ENCODE assay signal across 28 cellular contexts in the genomic region with DNA sequence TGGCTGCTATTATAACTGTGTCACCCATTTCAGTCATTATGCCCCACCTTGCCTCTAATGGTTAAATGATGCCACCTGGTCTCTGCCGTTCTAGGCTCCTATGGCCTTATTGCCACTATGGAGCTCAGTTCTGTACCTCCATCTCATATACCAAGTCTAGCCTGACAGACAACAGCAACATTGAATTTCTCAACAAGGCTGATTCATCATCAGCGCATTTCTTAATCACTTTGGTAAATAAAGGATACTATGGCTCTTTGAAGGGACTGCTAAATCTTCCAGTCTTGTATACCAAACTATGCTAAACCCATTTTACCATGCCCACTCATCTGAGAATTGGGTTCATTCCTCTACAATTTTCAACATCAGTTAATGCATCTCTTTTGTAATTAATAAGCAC.
"Had no signal": no experiment of that assay in that cellular context is flagged by ENCODE, and none has a peak within 500 bp of the region (broad histone marks: within the 10 kb centered on the region; RNA-seq: fewer than 3 reads in every experiment).

No MANE protein-coding gene starts in this region.

- H3K27ac Mint-ChIP-seq: mesothelial cell of epicardium; natural killer cell; nephron progenitor cell; neural progenitor cell; progenitor cell of endocrine pancreas; stimulated activated naive B cell treated with anti-CD40 and anti-IgM and Interleukin-4, amounts not matched to agents 10 μg/mL and 1 μg/mL and 100 μg/mL, for 72 hours had no signal

- H3K27me3 Mint-ChIP-seq: naive B cell; progenitor cell of endocrine pancreas; stimulated activated naive B cell treated with anti-CD40 and anti-IgM and Interleukin-4, amounts not matched to agents 10 μg/mL and 1 μg/mL and 100 μg/mL, for 72 hours had no signal

- H3K4me3 ChIP-seq: left lung, lower lobe of right lung, neural progenitor cell, ovary, right atrium auricular region, right lobe of liver, suprapubic skin, thoracic aorta, tibial artery, upper lobe of right lung had no signal

- H3K4me3 Mint-ChIP-seq: mesothelial cell of epicardium; natural killer cell; nephron progenitor cell; neural progenitor cell; stimulated activated naive B cell treated with anti-CD40 and anti-IgM and Interleukin-4, amounts not matched to agents 10 μg/mL and 1 μg/mL and 100 μg/mL, for 72 hours had no signal

- H3K36me3 ChIP-seq: left lung, lower lobe of right lung, neural progenitor cell, neutrophil, ovary, right atrium auricular region, right lobe of liver, suprapubic skin, thoracic aorta, tibial artery, upper lobe of right lung had no signal

- FAIRE-seq: kidney, urothelium cell line had no signal

- DNase-seq: hippocampal formation; kidney; left colon; left lung; lower lobe of right lung; mesendoderm; naive B cell; natural killer cell; nephron progenitor cell; ovary; right lobe of liver; stimulated activated CD4-positive, alpha-beta T cell treated with anti-CD3 and anti-CD28 coated beads, Interleukin-12 subunit alpha, Interleukin-12 subunit beta, amount 100 ng/mL, for 4 hours; stimulated activated CD4-positive, alpha-beta T cell treated with anti-CD3 and anti-CD28 coated beads, Interleukin-15, amount 100 ng/mL, for 24 hours; stimulated activated CD4-positive, alpha-beta T cell treated with anti-CD3 and anti-CD28 coated beads, Interleukin-2, amount 100 ng/mL, for 24 hours; stimulated activated CD4-positive, alpha-beta T cell treated with anti-CD3 and anti-CD28 coated beads, Interleukin-4, amount 100 ng/mL, for 1 hour; stimulated activated naive B cell treated with anti-CD40 and anti-IgM and Interleukin-4, amounts not matched to agents 10 μg/mL and 1 μg/mL and 100 μg/mL, for 72 hours; stimulated activated naive CD8-positive, alpha-beta T cell treated with anti-CD3 and anti-CD28 coated beads, Interleukin-15, Interleukin-2, amounts not matched to agents 100 U/mL and 50 U/mL, for 24 hours; tibial artery; trophoblast cell; upper lobe of right lung had no signal

- H3K4me1 Mint-ChIP-seq: naive B cell; natural killer cell; nephron progenitor cell; neural progenitor cell; stimulated activated naive B cell treated with anti-CD40 and anti-IgM and Interleukin-4, amounts not matched to agents 10 μg/mL and 1 μg/mL and 100 μg/mL, for 72 hours had no signal

- H3K27me3 ChIP-seq: left lung, neural progenitor cell, neutrophil, ovary, right atrium auricular region, right lobe of liver, suprapubic skin, tibial artery, upper lobe of right lung had no signal

- H2AFZ ChIP-seq: neural progenitor cell had no signal

- H3K9me3 ChIP-seq: lower lobe of right lung, neutrophil, ovary, right atrium auricular region, right lobe of liver, suprapubic skin, thoracic aorta, tibial artery, upper lobe of right lung had no signal

- H3K4me1 ChIP-seq: left lung, lower lobe of right lung, right atrium auricular region, right lobe of liver, suprapubic skin, tibial artery, upper lobe of right lung had no signal

- ATAC-seq: left colon; left lung; lower lobe of right lung; natural killer cell; right lobe of liver; stimulated activated naive B cell treated with anti-CD40 and anti-IgM and Interleukin-4, amounts not matched to agents 10 μg/mL and 1 μg/mL and 100 μg/mL, for 72 hours; stimulated activated naive CD8-positive, alpha-beta T cell treated with anti-CD3 and anti-CD28 coated beads, Interleukin-15, Interleukin-2, amounts not matched to agents 100 U/mL and 50 U/mL, for 24 hours; upper lobe of right lung had no signal

- H3K9ac ChIP-seq: neural progenitor cell had no signal

- H3K4me2 ChIP-seq: neural progenitor cell had no signal

- H3K27ac ChIP-seq: left lung, lower lobe of right lung, neural progenitor cell, neutrophil, ovary, right atrium auricular region, right lobe of liver, suprapubic skin, thoracic aorta, tibial artery, upper lobe of right lung had no signal

- H3K9me3 Mint-ChIP-seq: neural progenitor cell had no signal
